Comparison of ENCODE assay signal across 8 cellular contexts in the genomic region with DNA sequence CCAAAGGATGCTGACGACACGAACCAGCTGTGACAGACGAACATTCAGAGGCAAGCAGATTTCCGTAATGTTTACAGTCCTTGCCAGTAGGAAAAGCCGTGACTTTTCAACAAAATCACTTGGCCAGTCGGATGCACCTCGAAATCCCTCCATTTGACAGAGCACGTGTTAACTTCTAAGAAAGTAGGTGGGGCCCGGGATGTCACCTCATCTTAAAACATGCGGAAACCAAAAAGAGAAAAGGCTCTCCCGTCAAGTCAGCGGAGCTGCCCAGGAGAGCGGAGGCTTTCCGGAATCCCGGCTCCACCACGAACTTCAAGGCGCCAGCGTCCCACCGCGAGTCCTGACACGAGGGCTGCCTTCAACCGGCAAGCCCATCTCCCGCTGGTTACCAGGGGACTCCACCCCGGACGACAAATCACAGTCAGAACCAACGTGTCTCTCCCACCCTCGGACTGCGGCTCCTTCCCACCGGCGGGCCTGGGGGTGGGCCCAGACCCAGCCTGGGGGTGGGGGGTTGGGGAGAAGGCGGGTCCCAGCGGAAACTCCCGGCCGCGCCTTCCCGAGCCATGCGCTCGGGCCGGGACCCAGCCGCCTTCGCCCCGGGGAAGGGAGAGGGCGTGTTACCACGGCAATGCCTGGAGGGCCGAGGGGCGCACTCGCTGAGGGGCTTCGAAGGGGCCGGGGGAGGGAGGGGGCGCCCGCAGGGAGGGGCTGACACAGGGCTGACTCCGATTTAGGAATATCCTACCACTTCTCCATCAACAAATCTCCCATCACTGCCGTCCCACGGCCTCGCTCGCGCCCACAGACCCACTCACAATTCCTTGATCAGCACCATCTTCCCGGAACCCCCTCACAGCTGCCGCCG. TPM values are rescaled to one million over a fixed set of nuclear protein-coding genes. Genes with fewer than 3 reads are reported as not detected.
DNase-seq lines count a peak whose midpoint lies in the region; ATAC-seq lines count a peak whose summit lies in the region.

No MANE protein-coding gene starts in this region.

- no peaks in the 10 kb centered on the region for H3K9me3 ChIP-seq in esophagus (ENCODE audit: control insufficient read depth in 2 of 2, insufficient read depth in 1 of 2, low read depth in 1 of 2, low read length in 1 of 2)

- peak; percentile 29 for ATAC-seq in HG02623 (IDR thresholded peaks at IDR 0.05; ENCODE audit: unreplicated experiment)
- ATAC-seq in naive B cell (ENCODE audit: low read depth in 2 of 2), result peak; percentile 11 to 20
- no peak for ATAC-seq in GM18519 (IDR thresholded peaks at IDR 0.05; ENCODE audit: low FRiP score, unreplicated experiment)

- no peaks in the 10 kb centered on the region for H3K27me3 ChIP-seq in esophagus (ENCODE audit: control insufficient read depth in 1 of 2, insufficient read depth in 2 of 2, low read length in 2 of 2)

- H3K4me1 ChIP-seq in esophagus (ENCODE audit: control insufficient read depth in 2 of 2, insufficient read depth in 2 of 2, low read length in 1 of 2), result peaks cover 0 to 3% of the 10 kb centered on the region in 2 donors

- peak overlapping the region; percentile 96 to 100 (median 99) for H3K4me3 Mint-ChIP-seq in naive B cell

- peak overlapping the region; percentile 96 to 97 for H3K27ac ChIP-seq in esophagus (ENCODE audit: low read depth in 2 of 2, low read length in 1 of 2)

- H3K4me3 ChIP-seq in esophagus (ENCODE audit: low read depth in 1 of 2, low read length in 2 of 2), result peak overlapping the region; percentile 87 to 92

- no peaks in the 10 kb centered on the region for H3K9me3 Mint-ChIP-seq in naive B cell

- peak overlapping the region; percentile 97 to 100 (median 99) for H3K27ac Mint-ChIP-seq in naive B cell

- no peaks in the 10 kb centered on the region for H3K36me3 Mint-ChIP-seq in naive B cell

- DNase-seq in ELR (ENCODE audit: low read depth) (peak; percentile 71), NCI-H69 (lab: John Stamatoyannopoulos, UW) (peak; percentile 82), naive B cell (peak; percentile 45)
- peak; percentile 57 for DNase-seq in activated T-cell treated with anti-CD3 and anti-CD28 coated beads, Interleukin-2, amount 50 U/mL, for 1 hour
- DNase-seq in stimulated activated CD8-positive, alpha-beta memory T cell treated with anti-CD3 and anti-CD28 coated beads, Interleukin-7, amount 100 ng/mL, for 24 hours (ENCODE audit: low read depth), result peak; percentile 26

- peaks cover 54 to 66% (median 66%) of the 10 kb centered on the region in 3 donors for H3K4me1 Mint-ChIP-seq in naive B cell

- WGBS in esophagus, 2 donors, result 0 to 1% methylated on average over 41 to 60 of the region's 60 CpGs

- H3K27me3 Mint-ChIP-seq in naive B cell, result no peaks in the 10 kb centered on the region

- no peaks in the 10 kb centered on the region for H3K36me3 ChIP-seq in esophagus (ENCODE audit: control insufficient read depth in 2 of 2, insufficient read depth in 2 of 2, low read length in 1 of 2)

RNA-seq across cellular contexts. Expression of a gene that starts 0.5 kb away (rescaled TPM):
- polyA plus RNA-seq in esophagus (10 to 100 TPM; 22.1 to 39.8 TPM), naive B cell (ENCODE audit: low read depth in 6 of 6) (10 to 100 TPM; 55.7 to 77.5 (median 67.3) TPM)

Comparison
In these comparisons a context has a peak if more than half of its experiments do, and no peak if none do; other contexts are left out.
1. DNase-seq: peak in every context shown above with its lines; median percentile 82 in NCI-H69; 71 in ELR; 57 in activated T-cell treated with anti-CD3 and anti-CD28 coated beads, Interleukin-2, amount 50 U/mL, for 1 hour; 45 in naive B cell; 26 in stimulated activated CD8-positive, alpha-beta memory T cell treated with anti-CD3 and anti-CD28 coated beads, Interleukin-7, amount 100 ng/mL, for 24 hours.